Comparison of ENCODE assay signal across 17 cellular contexts in genomic region chr3:24192004-24192403, GRCh38.
"Had no signal": no experiment of that assay in that cellular context is flagged by ENCODE, and none has a peak within 500 bp of the region (broad histone marks: within the 10 kb centered on the region; RNA-seq: fewer than 3 reads in every experiment).

No MANE protein-coding gene starts in this region.

- H3K36me3 ChIP-seq: neutrophil had no signal

- H3K27ac ChIP-seq: neutrophil had no signal

- DNase-seq: activated CD4-positive, alpha-beta T cell treated with anti-CD3 and anti-CD28 coated beads, Interleukin-2, amount 50 U/mL, for 4 hours; activated CD4-positive, CD25-positive, alpha-beta regulatory T cell treated with anti-CD3 and anti-CD28 coated beads, Interleukin-2, amount 50 U/mL, for 72 hours; activated gamma-delta T cell; activated naive CD8-positive, alpha-beta T cell treated with anti-CD3 and anti-CD28 coated beads for 36 hours; activated T-cell treated with anti-CD3 and anti-CD28 coated beads, Interleukin-2, amount 50 U/mL, for 24 hours; anterior cingulate cortex; endodermal cell; erythroblast; hippocampal formation; kidney glomerular epithelial cell; midbrain; naive B cell; stimulated activated CD4-positive, alpha-beta T cell treated with anti-CD3 and anti-CD28 coated beads, Interleukin-12 subunit alpha, Interleukin-12 subunit beta, amount 100 ng/mL, for 4 hours; stimulated activated naive CD4-positive, alpha-beta T cell; substantia nigra had no signal

- H3K4me3 ChIP-seq: lung had no signal

- H3K27me3 ChIP-seq: neutrophil had no signal

- H3K9me3 ChIP-seq: neutrophil had no signal
